In genomic region chr15:87604857-87605446, GRCh38 we compare ENCODE assay signal across 8 cellular contexts.
DNase-seq lines count a peak whose midpoint lies in the region; ATAC-seq and TF ChIP-seq lines count a peak whose summit lies in the region.

No MANE protein-coding gene starts in this region.

- no peaks in the 10 kb centered on the region for H4K20me1 ChIP-seq in DND-41 (ENCODE audit: insufficient read depth, low read length)

- H2AFZ ChIP-seq in DND-41 (ENCODE audit: low read depth, low read length): no peak overlapping the region

- CTCF ChIA-PET in HEK293 (lab: Yijun Ruan, JAX): interaction anchor here (0.6 to 3.7 kb wide), 33 partner anchors 9 to 1747 kb away, joined by 3 to 33 read pairs (median 3); no protein-coding TSS in a partner anchor

- H3K27ac ChIP-seq in DND-41 (ENCODE audit: low read length): no peak overlapping the region
- no peak overlapping the region for H3K27ac ChIP-seq in HEK293 (ENCODE audit: extremely low read depth, low read depth, low read length)
- H3K27ac ChIP-seq in WERI-Rb-1: no peak overlapping the region
- H3K27ac ChIP-seq in right lobe of liver: no peak overlapping the region

- no peaks in the 10 kb centered on the region for H3K36me3 ChIP-seq in DND-41 (ENCODE audit: insufficient read depth, low read length)
- no peaks in the 10 kb centered on the region for H3K36me3 ChIP-seq in HEK293 (ENCODE audit: control insufficient read depth in 2 of 2, insufficient read depth in 1 of 2, low read length in 2 of 2)
- H3K36me3 ChIP-seq in WERI-Rb-1: no peaks in the 10 kb centered on the region
- no peaks in the 10 kb centered on the region for H3K36me3 ChIP-seq in right lobe of liver

- TF ChIP-seq CTCF in DND-41 (IDR thresholded peaks at IDR 0.05; ENCODE audit: borderline replicate concordance, extremely low read depth, low read length, poor library complexity, severe bottlenecking) (peak; percentile 11), HEK293 (tag by site-specific recombination; IDR thresholded peaks at IDR 0.05) (no peak), WERI-Rb-1 (IDR thresholded peaks at IDR 0.05; ENCODE audit: low read depth, low read length) (peak; percentile 82), right lobe of liver (IDR thresholded peaks at IDR 0.05) (peak; percentile 13 to 39 (median 26))

- in situ Hi-C loops in G401 (cut with HindIII; ENCODE audit: low sequenced_read_pairs): no loop called here

- H3K4me3 ChIP-seq in DND-41 (ENCODE audit: low read depth in 1 of 2, low read length in 2 of 2) (no peak overlapping the region), HEK293 (ENCODE audit: low read depth, low read length) (no peak overlapping the region), WERI-Rb-1 (ENCODE audit: low read depth, low read length) (no peak overlapping the region), right lobe of liver (no peak overlapping the region)

- no peak overlapping the region for H3K9ac ChIP-seq in DND-41 (ENCODE audit: low read depth, low read length)

- WGBS in right lobe of liver (ENCODE audit: insufficient coverage, low coverage, low lambda C conversion rate, missing lambda C conversion rate): 22% methylated on average over 6 of the region's 6 CpGs

- no peak overlapping the region for H3K4me2 ChIP-seq in DND-41 (ENCODE audit: insufficient read depth, low read length)

- H3K27me3 ChIP-seq in DND-41 (ENCODE audit: insufficient read depth, low read length, poor library complexity): no peaks in the 10 kb centered on the region
- H3K27me3 ChIP-seq in WERI-Rb-1 (ENCODE audit: insufficient read depth, low read depth, severe bottlenecking): no peaks in the 10 kb centered on the region
- no peaks in the 10 kb centered on the region for H3K27me3 ChIP-seq in right lobe of liver

- H3K9me3 ChIP-seq in DND-41 (ENCODE audit: insufficient read depth, low read length, severe bottlenecking) (no peaks in the 10 kb centered on the region), HEK293 (ENCODE audit: control insufficient read depth, insufficient read depth, low read depth, low read length) (no peaks in the 10 kb centered on the region), WERI-Rb-1 (ENCODE audit: severe bottlenecking) (no peaks in the 10 kb centered on the region), right lobe of liver (no peaks in the 10 kb centered on the region)

- H3K4me1 ChIP-seq in DND-41 (ENCODE audit: insufficient read depth, low read length) (no peaks in the 10 kb centered on the region), HEK293 (ENCODE audit: control insufficient read depth, insufficient read depth, low read length) (no peaks in the 10 kb centered on the region), right lobe of liver (no peaks in the 10 kb centered on the region)

- H3K79me2 ChIP-seq in DND-41 (ENCODE audit: insufficient read depth, low read length): no peaks in the 10 kb centered on the region

- intact Hi-C loops in right lobe of liver (cut with DNase I): no loop called here

- ATAC-seq in DND-41 (ENCODE audit: insufficient read depth, low read depth) (no peak), right lobe of liver (no peak), HG03097 (IDR thresholded peaks at IDR 0.05; ENCODE audit: low FRiP score, unreplicated experiment) (no peak), GM18858 (IDR thresholded peaks at IDR 0.05; ENCODE audit: unreplicated experiment) (no peak)

- POLR2A ChIA-PET in HEK293 (lab: Yijun Ruan, JAX): no interaction called here

- TF ChIP-seq POLR2A in right lobe of liver (IDR thresholded peaks at IDR 0.05): no peak

- no peak for DNase-seq in DND-41
- DNase-seq in WERI-Rb-1: peak; percentile 52
- no peak for DNase-seq in right lobe of liver
- no peak for DNase-seq in NCI-H345 treated with DMSO at 0.1 percent for 48 hours (lab: John Stamatoyannopoulos, UW; ENCODE audit: unreplicated experiment)
- DNase-seq in G401 (ENCODE audit: low spot score): no peak

TF ChIP-seq in HEK293, 187 proteins besides CTCF, POLR2A, EP300 and RAD21:
- no peak for TF ChIP-seq ZBTB8A (tag by site-specific recombination; IDR thresholded peaks at IDR 0.05)
- 0 out of 2 replicates have a peak, but pooled peaks have one; percentile 16 for TF ChIP-seq ZNF660 (tag by site-specific recombination; IDR thresholded peaks at IDR 0.05)
